Comparison of ENCODE assay signal across 17 cellular contexts in the genomic region with DNA sequence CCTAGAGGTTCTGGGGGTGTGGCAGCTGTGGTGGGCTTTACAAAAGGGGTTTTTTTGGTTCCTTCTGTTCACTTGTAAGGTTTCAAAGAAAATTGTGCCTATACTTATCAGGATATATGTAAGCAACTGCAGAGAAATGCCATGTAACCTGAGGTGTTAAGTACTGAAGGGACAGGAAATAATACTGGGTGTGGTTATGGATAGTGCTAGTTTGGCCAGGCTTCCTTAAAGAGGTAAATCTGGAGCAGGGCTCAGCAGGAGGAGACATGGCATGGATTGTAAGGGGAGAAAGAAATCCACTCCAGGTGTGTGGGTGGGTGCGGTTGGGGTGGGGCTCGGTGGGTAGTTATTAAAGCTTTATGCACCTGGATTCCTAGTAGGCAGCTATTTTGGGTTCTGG. TPM values are rescaled to one million over a fixed set of nuclear protein-coding genes. Genes with fewer than 3 reads are reported as not detected.
A peak's percentile ranks its signal among the peaks of the same experiment; 100 is the strongest.
DNase-seq lines count a peak whose midpoint lies in the region; ATAC-seq, FAIRE-seq and TF ChIP-seq lines count a peak whose summit lies in the region.
"Had no signal": no experiment of that assay in that cellular context is flagged by ENCODE, and none has a peak within 500 bp of the region (broad histone marks: within the 10 kb centered on the region; RNA-seq: fewer than 3 reads in every experiment).

No MANE protein-coding gene starts in this region.

- TF ChIP-seq EP300 in upper lobe of left lung (IDR thresholded peaks at IDR 0.05), result no peak

- no peaks in the 10 kb centered on the region for H3K9me3 Mint-ChIP-seq in nephron
- H3K9me3 Mint-ChIP-seq: activated CD4-positive, alpha-beta memory T cell treated with anti-CD3 and anti-CD28 coated beads, Interleukin-2, amount 10 ng/mL, durations not matched to agents 7 days and 5 days; activated T-helper 17 cell treated with anti-CD3 and anti-CD28 coated beads, Interleukin-2, amount 50 U/mL, for 72 hours; CD8-positive, alpha-beta T cell had no signal

- no peaks in the 10 kb centered on the region for H3K27me3 Mint-ChIP-seq in nephron (ENCODE audit: low read depth)

- BruUV-seq in PC-3 (replicated peaks; lab: Mats Ljungman, UMichigan), result no TSS peak

- H3K4me3 Mint-ChIP-seq in nephron, result peak overlapping the region in 2 of 3 experiments; percentile 21 to 23
- H3K4me3 Mint-ChIP-seq: activated CD4-positive, alpha-beta memory T cell treated with anti-CD3 and anti-CD28 coated beads, Interleukin-2, amount 10 ng/mL, durations not matched to agents 7 days and 5 days; activated T-helper 17 cell treated with anti-CD3 and anti-CD28 coated beads, Interleukin-2, amount 50 U/mL, for 72 hours; CD8-positive, alpha-beta T cell had no signal

- H3K4me1 ChIP-seq in PC-3 (ENCODE audit: insufficient read depth, low read length) (peaks cover 82% of the 10 kb centered on the region), upper lobe of left lung (peaks cover 59 to 77% (median 67%) of the 10 kb centered on the region in 4 donors)

- TF ChIP-seq CTCF in PC-3 (conservative IDR thresholded peaks at IDR 0.05; ENCODE audit: low read depth, low read length), result no peak
- no peak for TF ChIP-seq CTCF in bronchial epithelial cell (IDR thresholded peaks at IDR 0.05; ENCODE audit: insufficient read depth, low read length, severe bottlenecking)
- TF ChIP-seq CTCF in nephron (IDR thresholded peaks at IDR 0.05; ENCODE audit: unreplicated experiment in 3 of 3), result no peak
- TF ChIP-seq CTCF in upper lobe of left lung (IDR thresholded peaks at IDR 0.05), result no peak

- H3K36me3 ChIP-seq in PC-3 (ENCODE audit: low read depth, low read length) (no peaks in the 10 kb centered on the region), bronchial epithelial cell (ENCODE audit: control insufficient read depth, insufficient read depth, low read length) (peaks cover 2% of the 10 kb centered on the region), upper lobe of left lung (no peaks in the 10 kb centered on the region)

- peaks cover 87% of the 10 kb centered on the region for H3K79me2 ChIP-seq in PC-3 (ENCODE audit: low read length)

- ATAC-seq in PC-3 (peak; percentile 44), upper lobe of left lung (ENCODE audit: low FRiP score in 2 of 2) (peak in 1 of 2 donors; percentile 32), GM19397 (IDR thresholded peaks at IDR 0.05; ENCODE audit: unreplicated experiment) (no peak)
- ATAC-seq: activated T-helper 17 cell treated with anti-CD3 and anti-CD28 coated beads, Interleukin-2, amount 50 U/mL, for 72 hours; CD8-positive, alpha-beta T cell had no signal

- H3K27ac Mint-ChIP-seq in nephron, result peak overlapping the region; percentile 96 to 99 (median 98)
- H3K27ac Mint-ChIP-seq: activated CD4-positive, alpha-beta memory T cell treated with anti-CD3 and anti-CD28 coated beads, Interleukin-2, amount 10 ng/mL, durations not matched to agents 7 days and 5 days; activated T-helper 17 cell treated with anti-CD3 and anti-CD28 coated beads, Interleukin-2, amount 50 U/mL, for 72 hours; CD8-positive, alpha-beta T cell had no signal

- TF ChIP-seq POLR2A in upper lobe of left lung (IDR thresholded peaks at IDR 0.05), result no peak

- POLR2A ChIA-PET in PC-3 (lab: Charles Lee; ENCODE audit: unreplicated experiment), result no interaction called here

- DNase-seq in PC-3 (peak; percentile 52), bronchial epithelial cell (ENCODE audit: low read depth) (peak; percentile 37), upper lobe of left lung (no peak), NCI-H2081 (lab: John Stamatoyannopoulos, UW) (no peak), T-helper 2 cell (no peak)
- DNase-seq: activated CD4-positive, alpha-beta memory T cell treated with anti-CD3 and anti-CD28 coated beads, Interleukin-2, amount 10 ng/mL, durations not matched to agents 7 days and 5 days; amygdala; CD8-positive, alpha-beta T cell; dorsolateral prefrontal cortex; midbrain; NCI-H1092 treated with DMSO at 0.1 percent for 48 hours; occipital lobe; substantia nigra had no signal

- H3K27ac ChIP-seq in PC-3 (ENCODE audit: low read length), result no peak overlapping the region
- H3K27ac ChIP-seq in upper lobe of left lung, result peak overlapping the region; percentile 17 to 85 (median 64)

- CTCF ChIA-PET in PC-3 (lab: Charles Lee), result no interaction called here

- H3K4me2 ChIP-seq in PC-3 (ENCODE audit: low read length), result peak overlapping the region; percentile 75

- H3K9me3 ChIP-seq in PC-3 (ENCODE audit: low read length) (no peaks in the 10 kb centered on the region), upper lobe of left lung (no peaks in the 10 kb centered on the region)

- H2AFZ ChIP-seq in PC-3 (ENCODE audit: low read length), result no peak overlapping the region

- peaks cover 89% of the 10 kb centered on the region for H3K4me1 Mint-ChIP-seq in nephron
- H3K4me1 Mint-ChIP-seq: activated CD4-positive, alpha-beta memory T cell treated with anti-CD3 and anti-CD28 coated beads, Interleukin-2, amount 10 ng/mL, durations not matched to agents 7 days and 5 days; activated T-helper 17 cell treated with anti-CD3 and anti-CD28 coated beads, Interleukin-2, amount 50 U/mL, for 72 hours had no signal

- peaks cover 5% of the 10 kb centered on the region for H3F3A ChIP-seq in PC-3 (ENCODE audit: low read length, unreplicated experiment)

- no peaks in the 10 kb centered on the region for H4K20me1 ChIP-seq in PC-3 (ENCODE audit: low read length)

- H3K4me3 ChIP-seq in PC-3 (ENCODE audit: low read length), result no peak overlapping the region
- no peak overlapping the region for H3K4me3 ChIP-seq in bronchial epithelial cell (ENCODE audit: low read depth, low read length)
- H3K4me3 ChIP-seq in upper lobe of left lung, result no peak overlapping the region
- H3K4me3 ChIP-seq: dorsolateral prefrontal cortex, SK-N-MC had no signal

- no peaks in the 10 kb centered on the region for H3K9me2 ChIP-seq in PC-3 (replicated peaks; ENCODE audit: low read length)

- intact Hi-C loops in PC-3 (cut with micrococcal nuclease), result no loop called here

- no peak for FAIRE-seq in bronchial epithelial cell (lab: Jason Lieb, UNC)

- no peak overlapping the region for H3K9ac ChIP-seq in PC-3 (ENCODE audit: low read length)

- H3K36me3 Mint-ChIP-seq in nephron (ENCODE audit: low read depth), result peaks cover 26% of the 10 kb centered on the region
- H3K36me3 Mint-ChIP-seq: CD8-positive, alpha-beta T cell had no signal

- H3K27me3 ChIP-seq in PC-3 (ENCODE audit: low read length) (no peaks in the 10 kb centered on the region), bronchial epithelial cell (ENCODE audit: control insufficient read depth, insufficient read depth, low read length) (no peaks in the 10 kb centered on the region), upper lobe of left lung (no peaks in the 10 kb centered on the region)

- WGBS in upper lobe of left lung, 2 donors, result 68% methylated on average over 2 of the region's 2 CpGs

RNA-seq across cellular contexts. Expression of gene KIRREL1, which starts 28.3 kb away (rescaled TPM):
- total RNA-seq in PC-3 (2014; rRNA removed) (49.8 and 57.1 TPM in 2 replicates), bronchial epithelial cell (20.2 and 24.2 TPM in 2 replicates), upper lobe of left lung (10 to 100 TPM; 16.9 to 40.6 (median 25.8) TPM)
- total RNA-seq: activated CD4-positive, alpha-beta memory T cell treated with anti-CD3 and anti-CD28 coated beads, Interleukin-2, amount 10 ng/mL, durations not matched to agents 7 days and 5 days; CD8-positive, alpha-beta T cell had no signal

Comparison
In these comparisons a context has a peak if more than half of its experiments do, and no peak if none do; other contexts are left out.
1. DNase-seq: peak in PC-3 (single experiment) and bronchial epithelial cell (single experiment); none in upper lobe of left lung (0 of 2), NCI-H2081 (0 of 2) and T-helper 2 cell (0 of 5).